1 cellular context compared by ENCODE assay signal in genomic region chr9:121298016-121298538, GRCh38.
A peak's percentile ranks its signal among the peaks of the same experiment; 100 is the strongest.
TF ChIP-seq lines count a peak whose summit lies in the region.

No MANE protein-coding gene starts in this region.

TF ChIP-seq in HepG2, 621 proteins besides CTCF, POLR2A, EP300 and RAD21 (continued from another document and continues in another):
- no peak for TF ChIP-seq ZNF142 (CRISPR knock-in tag; IDR thresholded peaks at IDR 0.05)
- TF ChIP-seq MED1 (CRISPR knock-in tag; IDR thresholded peaks at IDR 0.05), result peak; percentile 70; the same call in 1 of the 2 replicates
- peak in 1 of 2 experiments; percentile 41; a peak in 1 of 4 replicates for TF ChIP-seq HMGXB4 (CRISPR knock-in tag; IDR thresholded peaks at IDR 0.05; ENCODE audit: borderline replicate concordance in 1 of 2, low read depth in 1 of 2)
- TF ChIP-seq KDM5B (CRISPR knock-in tag; IDR thresholded peaks at IDR 0.05; ENCODE audit: borderline replicate concordance), result peak; percentile 65; the same call in 1 of the 2 replicates
- no peak for TF ChIP-seq ZNF354B (CRISPR knock-in tag; IDR thresholded peaks at IDR 0.05)
- peak; percentile 59; the same call in 1 of the 2 replicates for TF ChIP-seq ZNF317 (CRISPR knock-in tag; IDR thresholded peaks at IDR 0.05)
- peak; percentile 46 for TF ChIP-seq SKIL (CRISPR knock-in tag; IDR thresholded peaks at IDR 0.05; ENCODE audit: borderline replicate concordance)
- no peak for TF ChIP-seq NCOA5 (CRISPR knock-in tag; IDR thresholded peaks at IDR 0.05)
- peak; percentile 57 for TF ChIP-seq HDAC2 (CRISPR knock-in tag; IDR thresholded peaks at IDR 0.05)
- peak; percentile 39; the same call in 1 of the 2 replicates for TF ChIP-seq MTA1 (CRISPR knock-in tag; IDR thresholded peaks at IDR 0.05; ENCODE audit: borderline replicate concordance)
- no peak for TF ChIP-seq ZNF326 (CRISPR knock-in tag; IDR thresholded peaks at IDR 0.05; ENCODE audit: borderline replicate concordance)
- TF ChIP-seq ZNF790 (CRISPR knock-in tag; IDR thresholded peaks at IDR 0.05; ENCODE audit: borderline replicate concordance), result no peak
- TF ChIP-seq ZNF788 (CRISPR knock-in tag; IDR thresholded peaks at IDR 0.05; ENCODE audit: borderline replicate concordance), result peak; percentile 39; the same call in 1 of the 2 replicates
- TF ChIP-seq RBFOX2 (IDR thresholded peaks at IDR 0.05; ENCODE audit: low read depth, low read length), result peak; percentile 45; the same call in 1 of the 2 replicates
- no peak for TF ChIP-seq ZBTB8A (CRISPR knock-in tag; IDR thresholded peaks at IDR 0.05; ENCODE audit: borderline replicate concordance, low read depth)
- TF ChIP-seq ZFP37 (CRISPR knock-in tag; IDR thresholded peaks at IDR 0.05; ENCODE audit: borderline replicate concordance), result no peak
- TF ChIP-seq ZSCAN25 (CRISPR knock-in tag; IDR thresholded peaks at IDR 0.05), result no peak
- TF ChIP-seq ZBTB40 (IDR thresholded peaks at IDR 0.05), result no peak
- TF ChIP-seq ZBTB40 (CRISPR knock-in tag; IDR thresholded peaks at IDR 0.05), result 0 out of 2 replicates have a peak, but pooled peaks have one; percentile 19
- peak; percentile 82 for TF ChIP-seq PHF5A (CRISPR knock-in tag; IDR thresholded peaks at IDR 0.05; ENCODE audit: low read depth, unreplicated experiment)
- TF ChIP-seq SNAPC2 (CRISPR knock-in tag; IDR thresholded peaks at IDR 0.05), result no peak
- 0 out of 2 replicates have a peak, but pooled peaks have one; percentile 15 for TF ChIP-seq SMC3 (IDR thresholded peaks at IDR 0.05; ENCODE audit: low read length)
- peak; percentile 61 for TF ChIP-seq BCL6 (CRISPR knock-in tag; IDR thresholded peaks at IDR 0.05)
- TF ChIP-seq TP53 (CRISPR knock-in tag; conservative IDR thresholded peaks at IDR 0.05), result 0 out of 2 replicates have a peak, but pooled peaks have one; percentile 35
- TF ChIP-seq HBP1 (CRISPR knock-in tag; IDR thresholded peaks at IDR 0.05; ENCODE audit: low read depth), result peak; percentile 60; the same call in 1 of the 2 replicates
- peak; percentile 78 for TF ChIP-seq ARID5B (CRISPR knock-in tag; IDR thresholded peaks at IDR 0.05)
- TF ChIP-seq ZNF891 (CRISPR knock-in tag; IDR thresholded peaks at IDR 0.05), result no peak
- no peak for TF ChIP-seq MXD4 (CRISPR knock-in tag; IDR thresholded peaks at IDR 0.05)
- no peak for TF ChIP-seq MEIS2 (CRISPR knock-in tag; IDR thresholded peaks at IDR 0.05)
- TF ChIP-seq KMT2B (CRISPR knock-in tag; IDR thresholded peaks at IDR 0.05), result no peak
- 0 out of 2 replicates have a peak, but pooled peaks have one; percentile 11 for TF ChIP-seq BHLHE40 (IDR thresholded peaks at IDR 0.05; ENCODE audit: low read length)
- peak; percentile 40 for TF ChIP-seq MED8 (CRISPR knock-in tag; IDR thresholded peaks at IDR 0.05; ENCODE audit: insufficient replicate concordance)
